Comparison of ENCODE assay signal across 20 cellular contexts in genomic region chr3:57256844-57257243, GRCh38. TPM values are rescaled to one million over a fixed set of nuclear protein-coding genes. Genes with fewer than 3 reads are reported as not detected.
A peak's percentile ranks its signal among the peaks of the same experiment; 100 is the strongest.
DNase-seq lines count a peak whose midpoint lies in the region; ATAC-seq and TF ChIP-seq lines count a peak whose summit lies in the region.
"Had no signal": no experiment of that assay in that cellular context is flagged by ENCODE, and none has a peak within 500 bp of the region (broad histone marks: within the 10 kb centered on the region; RNA-seq: fewer than 3 reads in every experiment).

No MANE protein-coding gene starts in this region.

- POLR2A ChIA-PET in naive thymus-derived CD8-positive, alpha-beta T cell (lab: Charles Lee) = interaction anchor here (0.5 kb wide), 1 partner anchor 10 kb away, joined by 3 read pairs; no protein-coding TSS in a partner anchor

- peaks cover 15% of the 10 kb centered on the region for H3K4me1 ChIP-seq in cardiac muscle cell (ENCODE audit: low read depth)
- H3K4me1 ChIP-seq in left ventricle myocardium inferior = peaks cover 27% of the 10 kb centered on the region

- intact Hi-C loops in Right ventricle myocardium inferior (cut with DNase I) = no loop called here
- intact Hi-C loops in left ventricle myocardium inferior (cut with micrococcal nuclease) = no loop called here

- no peaks in the 10 kb centered on the region for H3K27me3 Mint-ChIP-seq in naive thymus-derived CD8-positive, alpha-beta T cell
- no peaks in the 10 kb centered on the region for H3K27me3 Mint-ChIP-seq in activated CD8-positive, alpha-beta memory T cell treated with anti-CD3 and anti-CD28 coated beads, Interleukin-2, amount 10 ng/mL, durations not matched to agents 7 days and 5 days

- no peak overlapping the region for H3K4me3 Mint-ChIP-seq in naive thymus-derived CD8-positive, alpha-beta T cell
- H3K4me3 Mint-ChIP-seq in activated CD8-positive, alpha-beta memory T cell treated with anti-CD3 and anti-CD28 coated beads, Interleukin-2, amount 10 ng/mL, durations not matched to agents 7 days and 5 days = no peak overlapping the region

- H3K9me3 ChIP-seq in cardiac muscle cell (ENCODE audit: low read depth) (no peaks in the 10 kb centered on the region), left ventricle myocardium inferior (replicated peaks) (no peaks in the 10 kb centered on the region)

- peak overlapping the region in 6 of 10 donors; percentile 2 to 29 (median 14) for H3K27ac Mint-ChIP-seq in naive thymus-derived CD8-positive, alpha-beta T cell
- no peak overlapping the region for H3K27ac Mint-ChIP-seq in activated CD8-positive, alpha-beta memory T cell treated with anti-CD3 and anti-CD28 coated beads, Interleukin-2, amount 10 ng/mL, durations not matched to agents 7 days and 5 days

- no peak for ATAC-seq in Right ventricle myocardium inferior
- no peak for ATAC-seq in naive thymus-derived CD8-positive, alpha-beta T cell
- ATAC-seq in activated CD8-positive, alpha-beta memory T cell treated with anti-CD3 and anti-CD28 coated beads, Interleukin-2, amount 10 ng/mL, durations not matched to agents 7 days and 5 days = no peak
- ATAC-seq: K562 had no signal

- H3K27me3 ChIP-seq in cardiac muscle cell (no peaks in the 10 kb centered on the region), left ventricle myocardium inferior (ENCODE audit: low read depth) (no peaks in the 10 kb centered on the region)

- H3K4me1 Mint-ChIP-seq in naive thymus-derived CD8-positive, alpha-beta T cell = peaks cover 0 to 4% (median 0%) of the 10 kb centered on the region in 4 donors
- no peaks in the 10 kb centered on the region for H3K4me1 Mint-ChIP-seq in activated CD8-positive, alpha-beta memory T cell treated with anti-CD3 and anti-CD28 coated beads, Interleukin-2, amount 10 ng/mL, durations not matched to agents 7 days and 5 days

- peaks cover 0 to 1% (median 0%) of the 10 kb centered on the region in 9 donors for H3K9me3 Mint-ChIP-seq in naive thymus-derived CD8-positive, alpha-beta T cell
- H3K9me3 Mint-ChIP-seq in activated CD8-positive, alpha-beta memory T cell treated with anti-CD3 and anti-CD28 coated beads, Interleukin-2, amount 10 ng/mL, durations not matched to agents 7 days and 5 days (ENCODE audit: low read depth) = no peaks in the 10 kb centered on the region

- CTCF ChIA-PET in activated CD8-positive, alpha-beta memory T cell treated with anti-CD3 and anti-CD28 coated beads, Interleukin-2, amount 10 ng/mL, durations not matched to agents 7 days and 5 days (lab: Charles Lee) = no interaction called here

- H3K36me3 Mint-ChIP-seq in naive thymus-derived CD8-positive, alpha-beta T cell = peaks cover 23 to 73% (median 38%) of the 10 kb centered on the region in 3 donors
- peaks cover 34% of the 10 kb centered on the region for H3K36me3 Mint-ChIP-seq in activated CD8-positive, alpha-beta memory T cell treated with anti-CD3 and anti-CD28 coated beads, Interleukin-2, amount 10 ng/mL, durations not matched to agents 7 days and 5 days

- H3K36me3 ChIP-seq in cardiac muscle cell (peaks cover 49% of the 10 kb centered on the region), left ventricle myocardium inferior (peaks cover 68% of the 10 kb centered on the region)

- H3K27ac ChIP-seq in cardiac muscle cell (peak overlapping the region; percentile 31), left ventricle myocardium inferior (replicated peaks) (peak overlapping the region; percentile 66)
- H3K27ac ChIP-seq: C4-2B had no signal

- H3K4me3 ChIP-seq in cardiac muscle cell (no peak overlapping the region), left ventricle myocardium inferior (peak overlapping the region; percentile 30)
- H3K4me3 ChIP-seq: K562 had no signal

- DNase-seq in cardiac muscle cell (ENCODE audit: low read depth in 1 of 2, low spot score in 1 of 2) (peak in 1 of 2 donors; percentile 34), Right ventricle myocardium inferior (ENCODE audit: missing footprints) (no peak), left ventricle myocardium inferior (peak; percentile 27), epidermal melanocyte (ENCODE audit: insufficient read length, low spot score) (no peak)
- DNase-seq in naive thymus-derived CD8-positive, alpha-beta T cell = no peak
- DNase-seq in activated CD8-positive, alpha-beta memory T cell treated with anti-CD3 and anti-CD28 coated beads, Interleukin-2, amount 10 ng/mL, durations not matched to agents 7 days and 5 days = no peak
- no peak for DNase-seq in activated T-cell treated with anti-CD3 and anti-CD28 coated beads, Interleukin-2, amount 50 U/mL, for 1 hour
- DNase-seq: DMS 273 treated with DMSO at 0.1 percent for 48 hours, DMS79 treated with DMSO at 0.1 percent for 48 hours, H7, NCI-H1694, NCI-H2081, NCI-H2171, NCI-H345, NCI-H524, NCI-H82, SHP77 had no signal

- TF ChIP-seq CTCF in cardiac muscle cell (IDR thresholded peaks at IDR 0.05; ENCODE audit: low read depth, low read length) = no peak
- peak; percentile 9 for TF ChIP-seq CTCF in left ventricle myocardium inferior (IDR thresholded peaks at IDR 0.05; ENCODE audit: borderline replicate concordance)

RNA-seq across cellular contexts. Expression of gene APPL1, which starts 29.3 kb away (rescaled TPM):
- total RNA-seq in cardiac muscle cell (24.9 and 29.1 TPM in 2 replicates), Right ventricle myocardium inferior (43.6 TPM), left ventricle myocardium inferior (51.4 TPM)
- 46.0 and 66.5 TPM in 2 replicates for polyA plus RNA-seq in cardiac muscle cell
- total RNA-seq in naive thymus-derived CD8-positive, alpha-beta T cell = 10 to 100 TPM; 34.7 to 36.2 TPM
- 10 to 100 TPM; 42.3 to 49.3 (median 46.1) TPM for polyA plus RNA-seq in naive thymus-derived CD8-positive, alpha-beta T cell
- 10 to 100 TPM; 31.3 to 34.4 TPM for total RNA-seq in activated CD8-positive, alpha-beta memory T cell treated with anti-CD3 and anti-CD28 coated beads, Interleukin-2, amount 10 ng/mL, durations not matched to agents 7 days and 5 days

RNA-seq across cellular contexts. Expression of gene ASB14, which starts 35.6 kb away (rescaled TPM):
- total RNA-seq in cardiac muscle cell (not detected in 2 replicates), Right ventricle myocardium inferior (9.0 TPM), left ventricle myocardium inferior (23.3 TPM)
- 0.34 and 0.56 TPM in 2 replicates for polyA plus RNA-seq in cardiac muscle cell
- not detected for total RNA-seq in naive thymus-derived CD8-positive, alpha-beta T cell
- polyA plus RNA-seq in naive thymus-derived CD8-positive, alpha-beta T cell = under 1 TPM; 0.08 to 0.90 (median 0.10) TPM
- not detected for total RNA-seq in activated CD8-positive, alpha-beta memory T cell treated with anti-CD3 and anti-CD28 coated beads, Interleukin-2, amount 10 ng/mL, durations not matched to agents 7 days and 5 days
- total RNA-seq: K562, LHCN-M2 had no signal

RNA-seq across cellular contexts. Expression of gene HESX1, which starts 57.1 kb away (rescaled TPM):
- total RNA-seq in cardiac muscle cell (2.5 and 6.4 TPM in 2 replicates), Right ventricle myocardium inferior (not detected), left ventricle myocardium inferior (0.30 TPM)
- 7.0 and 12.2 TPM in 2 replicates for polyA plus RNA-seq in cardiac muscle cell
- under 1 TPM in 1 of 2 experiments, not detected in 1; 0.39 TPM for total RNA-seq in naive thymus-derived CD8-positive, alpha-beta T cell
- polyA plus RNA-seq in naive thymus-derived CD8-positive, alpha-beta T cell = under 1 TPM in 2 of 3 donors, not detected in 1; 0.27 to 0.87 TPM
- under 1 TPM; 0.42 to 0.47 TPM for total RNA-seq in activated CD8-positive, alpha-beta memory T cell treated with anti-CD3 and anti-CD28 coated beads, Interleukin-2, amount 10 ng/mL, durations not matched to agents 7 days and 5 days
